Comparison of ENCODE assay signal across 13 cellular contexts in genomic region chr20:12166053-12166717, GRCh38.
A peak's percentile ranks its signal among the peaks of the same experiment; 100 is the strongest.
DNase-seq lines count a peak whose midpoint lies in the region; ATAC-seq and TF ChIP-seq lines count a peak whose summit lies in the region.
"Had no signal": no experiment of that assay in that cellular context is flagged by ENCODE, and none has a peak within 500 bp of the region (broad histone marks: within the 10 kb centered on the region; RNA-seq: fewer than 3 reads in every experiment).

No MANE protein-coding gene starts in this region.

- H3K4me2 ChIP-seq in H9 (ENCODE audit: insufficient read depth, insufficient read length, low read length): no peak overlapping the region

- no peaks in the 10 kb centered on the region for H3K4me1 ChIP-seq in H9 (ENCODE audit: insufficient read depth, low read length)
- H3K4me1 ChIP-seq: SJSA1, thyroid gland had no signal

- no peak overlapping the region for H2AFZ ChIP-seq in H9 (ENCODE audit: low read length)

- TF ChIP-seq CTCF in AG09309 (IDR thresholded peaks at IDR 0.05; ENCODE audit: control insufficient read depth, insufficient read depth, low read depth, low read length, missing control alignments) (no peak), coronary artery (IDR thresholded peaks at IDR 0.05) (no peak), H9 (conservative IDR thresholded peaks at IDR 0.05) (no peak)

- no peak overlapping the region for H4K8ac ChIP-seq in H9 (replicated peaks; ENCODE audit: insufficient read length, low read depth, low read length)

- no peak overlapping the region for H3K4me3 ChIP-seq in AG09309 (ENCODE audit: control insufficient read depth, low read depth, low read length)
- H3K4me3 ChIP-seq in coronary artery: no peak overlapping the region
- H3K4me3 ChIP-seq: SJSA1, thyroid gland had no signal

- H3K14ac ChIP-seq in H9 (ENCODE audit: insufficient read depth, low read length): no peak overlapping the region

- DNase-seq in AG09309 (ENCODE audit: low read depth) (peak; percentile 83), MV-4-11 (lab: John Stamatoyannopoulos, UW) (peak; percentile 84), coronary artery (ENCODE audit: low spot score) (peak; percentile 75), mucosa of gallbladder (ENCODE audit: low spot score) (peak; percentile 67), H9 (no peak), NCI-H146 treated with DMSO at 0.1 percent for 48 hours (lab: John Stamatoyannopoulos, UW; ENCODE audit: unreplicated experiment) (no peak)
- DNase-seq: activated T-cell treated with anti-CD3 and anti-CD28 coated beads, Interleukin-2, amount 50 U/mL, for 1 hour; effector CD8-positive, alpha-beta T cell; thyroid gland had no signal

- no peak overlapping the region for H4K5ac ChIP-seq in H9 (ENCODE audit: insufficient read length, low read depth, low read length)

- H3K4me1 Mint-ChIP-seq in H9: no peaks in the 10 kb centered on the region
- H3K4me1 Mint-ChIP-seq: CD4-positive, alpha-beta memory T cell had no signal

- no peak overlapping the region for H3K56ac ChIP-seq in H9 (ENCODE audit: insufficient read length, low read depth, low read length)

- H3K9me3 ChIP-seq in H9 (ENCODE audit: control insufficient read depth, low read depth, low read length): no peaks in the 10 kb centered on the region
- H3K9me3 ChIP-seq: thyroid gland had no signal

- H3K27ac ChIP-seq in coronary artery (peak overlapping the region in 1 of 2 donors; percentile 59), H9 (ENCODE audit: insufficient read length, low read depth, low read length) (no peak overlapping the region)
- H3K27ac ChIP-seq: SJSA1, thyroid gland had no signal

- no peaks in the 10 kb centered on the region for H3K23me2 ChIP-seq in H9 (ENCODE audit: insufficient read length, low read depth, low read length, poor library complexity, severe bottlenecking)

- H3K9me3 Mint-ChIP-seq in H9: peaks cover 10 to 12% of the 10 kb centered on the region in 2 experiments

- no peak overlapping the region for H3T11ph ChIP-seq in H9 (ENCODE audit: low read length)

- no peak overlapping the region for H3K23ac ChIP-seq in H9 (ENCODE audit: insufficient read length, low read depth, low read length)

- no peak overlapping the region for H4K91ac ChIP-seq in H9 (ENCODE audit: insufficient read length, low read depth, low read length)

- H2AK5ac ChIP-seq in H9 (ENCODE audit: insufficient read length, low read length): no peak overlapping the region

- WGBS in H9 (ENCODE audit: extremely low coverage, insufficient read length, low lambda C conversion rate): no CpG with 5 or more reads among the region's 4 CpGs

- no peak for ATAC-seq in HG03039 (IDR thresholded peaks at IDR 0.05; ENCODE audit: unreplicated experiment)
- ATAC-seq in HG02678 (IDR thresholded peaks at IDR 0.05; ENCODE audit: unreplicated experiment): no peak

- H3K4me3 Mint-ChIP-seq in H9: no peak overlapping the region
- H3K4me3 Mint-ChIP-seq: CD4-positive, alpha-beta memory T cell had no signal

- H4K20me1 ChIP-seq in H9 (ENCODE audit: control insufficient read depth, insufficient read depth, insufficient read length): no peaks in the 10 kb centered on the region

- H2BK20ac ChIP-seq in H9 (ENCODE audit: low read depth, low read length, poor library complexity, severe bottlenecking): no peak overlapping the region

- H3K9ac ChIP-seq in H9 (ENCODE audit: extremely low read depth, insufficient read length, low read length): no peak overlapping the region

- no peaks in the 10 kb centered on the region for H3K27me3 ChIP-seq in H9 (ENCODE audit: insufficient read depth, low read length)
- H3K27me3 ChIP-seq: SJSA1, thyroid gland had no signal

- peaks cover 3 to 12% (median 3%) of the 10 kb centered on the region in 3 experiments; a peak in 4 of 7 replicates for H3K36me3 Mint-ChIP-seq in H9 (ENCODE audit: insufficient read depth in 1 of 3, low read depth in 3 of 3)
- H3K36me3 Mint-ChIP-seq: CD4-positive, alpha-beta memory T cell had no signal

- no peak overlapping the region for H2BK12ac ChIP-seq in H9 (ENCODE audit: insufficient read length, low read depth, low read length)

- H3K79me1 ChIP-seq in H9 (ENCODE audit: insufficient read depth, low read depth, low read length, poor library complexity, severe bottlenecking): no peaks in the 10 kb centered on the region

- no peak overlapping the region for H3K4ac ChIP-seq in H9 (ENCODE audit: low read depth, low read length)

- H3K79me2 ChIP-seq in H9 (ENCODE audit: insufficient read depth, low read length): no peaks in the 10 kb centered on the region

- no peaks in the 10 kb centered on the region for H3K27me3 Mint-ChIP-seq in H9 (ENCODE audit: low read depth)
- H3K27me3 Mint-ChIP-seq: CD4-positive, alpha-beta memory T cell had no signal

- H3K18ac ChIP-seq in H9 (ENCODE audit: insufficient read length, low read depth, low read length): no peak overlapping the region

- no peak overlapping the region for H2BK120ac ChIP-seq in H9 (ENCODE audit: low read depth, low read length, poor library complexity, severe bottlenecking)

- H2BK5ac ChIP-seq in H9 (ENCODE audit: insufficient read length, low read length): no peak overlapping the region

- no peak overlapping the region for H2BK15ac ChIP-seq in H9 (ENCODE audit: low read depth, low read length)

- H3K27ac Mint-ChIP-seq in H9: no peak overlapping the region
- H3K27ac Mint-ChIP-seq: CD4-positive, alpha-beta memory T cell had no signal

Comparison
In these comparisons a context has a peak if more than half of its experiments do, and no peak if none do; other contexts are left out.
1. DNase-seq: peak in AG09309 (single experiment), MV-4-11 (single experiment), coronary artery (single experiment) and mucosa of gallbladder (single experiment); none in H9 (single experiment) and NCI-H146 treated with DMSO at 0.1 percent for 48 hours (single experiment).